Comparison of ENCODE assay signal across 13 cellular contexts in genomic region chr15:85401108-85401765, GRCh38. TPM values are rescaled to one million over a fixed set of nuclear protein-coding genes. Genes with fewer than 3 reads are reported as not detected.
DNase-seq lines count a peak whose midpoint lies in the region; ATAC-seq and TF ChIP-seq lines count a peak whose summit lies in the region.
"Had no signal": no experiment of that assay in that cellular context is flagged by ENCODE, and none has a peak within 500 bp of the region (broad histone marks: within the 10 kb centered on the region; RNA-seq: fewer than 3 reads in every experiment).

No MANE protein-coding gene starts in this region.

- POLR2A ChIA-PET in naive thymus-derived CD8-positive, alpha-beta T cell (lab: Charles Lee): interaction anchor here (0.7 to 1.6 kb wide), 2 partner anchors 12 to 21 kb away, joined by 3 read pairs; partner anchors contain the start of gene AKAP13

- TF ChIP-seq CTCF in OCI-LY3 (IDR thresholded peaks at IDR 0.05; ENCODE audit: low read depth, low read length): no peak

- H3K9me3 Mint-ChIP-seq in naive thymus-derived CD8-positive, alpha-beta T cell: no peaks in the 10 kb centered on the region
- H3K9me3 Mint-ChIP-seq: type B pancreatic cell had no signal

- peak overlapping the region; percentile 52 for H3K4me3 ChIP-seq in OCI-LY3 (ENCODE audit: low read length)
- H3K4me3 ChIP-seq: MG63 had no signal

- no peaks in the 10 kb centered on the region for H3K9me3 ChIP-seq in OCI-LY3 (ENCODE audit: insufficient read depth, low read length)
- H3K9me3 ChIP-seq: MG63 had no signal

- H4K20me1 ChIP-seq in OCI-LY3 (ENCODE audit: insufficient read depth, low read length): peaks cover 58% of the 10 kb centered on the region

- H3K4me3 Mint-ChIP-seq in naive thymus-derived CD8-positive, alpha-beta T cell: peak overlapping the region in 8 of 10 donors; percentile 23 to 65 (median 44)
- H3K4me3 Mint-ChIP-seq: type B pancreatic cell had no signal

- no peak overlapping the region for H3K27ac ChIP-seq in OCI-LY3 (ENCODE audit: low read length)
- H3K27ac ChIP-seq: foreskin keratinocyte had no signal

- peak overlapping the region; percentile 82 for H3K4me2 ChIP-seq in OCI-LY3 (ENCODE audit: low read length)

- H3K27ac Mint-ChIP-seq in naive thymus-derived CD8-positive, alpha-beta T cell: peak overlapping the region in 8 of 10 donors; percentile 15 to 92 (median 58)
- H3K27ac Mint-ChIP-seq: type B pancreatic cell had no signal

- H3K36me3 ChIP-seq in OCI-LY3 (replicated peaks; ENCODE audit: low read depth, low read length): no peaks in the 10 kb centered on the region
- H3K36me3 ChIP-seq: brain microvascular endothelial cell, MG63 had no signal

- H3K27me3 Mint-ChIP-seq in naive thymus-derived CD8-positive, alpha-beta T cell: no peaks in the 10 kb centered on the region
- H3K27me3 Mint-ChIP-seq: type B pancreatic cell had no signal

- peaks cover 50% of the 10 kb centered on the region for H3K4me1 ChIP-seq in OCI-LY3 (ENCODE audit: low read length)

- H3K79me2 ChIP-seq in OCI-LY3 (ENCODE audit: low read length): peaks cover 82% of the 10 kb centered on the region

- peaks cover 0 to 2% (median 0%) of the 10 kb centered on the region in 3 donors for H3K36me3 Mint-ChIP-seq in naive thymus-derived CD8-positive, alpha-beta T cell
- H3K36me3 Mint-ChIP-seq: type B pancreatic cell had no signal

- DNase-seq in naive thymus-derived CD8-positive, alpha-beta T cell: no peak
- DNase-seq in NCI-H345 treated with DMSO at 0.1 percent for 48 hours (lab: John Stamatoyannopoulos, UW; ENCODE audit: unreplicated experiment): no peak
- no peak for DNase-seq in NCI-H2196 treated with DMSO at 0.1 percent for 48 hours (lab: John Stamatoyannopoulos, UW; ENCODE audit: unreplicated experiment)
- no peak for DNase-seq in hypothalamus (lab: John Stamatoyannopoulos, UW)
- DNase-seq in NCI-H2081 (lab: John Stamatoyannopoulos, UW): no peak
- DNase-seq: brain microvascular endothelial cell; foreskin keratinocyte; MG63; stimulated activated CD4-positive, alpha-beta T cell treated with anti-CD3 and anti-CD28 coated beads, Interleukin-1b, Interleukin-23, amount 100 ng/mL, for 48 hours had no signal

- no peak overlapping the region for H2AFZ ChIP-seq in OCI-LY3 (ENCODE audit: low read depth, low read length)

- H3K4me1 Mint-ChIP-seq in naive thymus-derived CD8-positive, alpha-beta T cell: peaks cover 29 to 88% (median 68%) of the 10 kb centered on the region in 4 donors

- no peaks in the 10 kb centered on the region for H3K27me3 ChIP-seq in OCI-LY3 (ENCODE audit: low read depth, low read length)
- H3K27me3 ChIP-seq: brain microvascular endothelial cell, foreskin keratinocyte, MG63 had no signal

- ATAC-seq in GM18511 (IDR thresholded peaks at IDR 0.05; ENCODE audit: unreplicated experiment) (peak; percentile 70), GM21737 (IDR thresholded peaks at IDR 0.05; ENCODE audit: unreplicated experiment) (peak; percentile 46)
- ATAC-seq in naive thymus-derived CD8-positive, alpha-beta T cell: peak; percentile 29 to 43
- ATAC-seq: foreskin keratinocyte had no signal

- H3K9ac ChIP-seq in OCI-LY3 (ENCODE audit: low read length): 0 out of 2 replicates have a peak overlapping the region, but pooled peaks have one; percentile 9

RNA-seq across cellular contexts. Expression of gene AKAP13, which starts 20.8 kb away (rescaled TPM):
- 100 to 1,000 TPM; 240 to 244 TPM for total RNA-seq in naive thymus-derived CD8-positive, alpha-beta T cell
- 100 to 1,000 TPM; 113 to 131 (median 120) TPM for polyA plus RNA-seq in naive thymus-derived CD8-positive, alpha-beta T cell
